Comparison of ENCODE assay signal across 12 cellular contexts in genomic region chr10:18647945-18648344, GRCh38.
"Had no signal": no experiment of that assay in that cellular context is flagged by ENCODE, and none has a peak within 500 bp of the region (broad histone marks: within the 10 kb centered on the region; RNA-seq: fewer than 3 reads in every experiment).

No MANE protein-coding gene starts in this region.

- DNase-seq: activated CD8-positive, alpha-beta T cell treated with anti-CD3 and anti-CD28 coated beads for 36 hours; activated gamma-delta T cell treated with Interleukin-2 at 50 U/mL for 16 hours; foreskin keratinocyte; head of caudate nucleus; mammary epithelial cell; psoas muscle; sigmoid colon; stimulated activated CD4-positive, alpha-beta T cell treated with anti-CD3 and anti-CD28 coated beads, Interleukin-2, amount 100 ng/mL, for 48 hours; stimulated activated naive CD8-positive, alpha-beta T cell treated with anti-CD3 and anti-CD28 coated beads, Interleukin-15, Interleukin-2, amounts not matched to agents 100 U/mL and 50 U/mL, for 24 hours; upper lobe of left lung had no signal

- H3K9me3 Mint-ChIP-seq: activated CD8-positive, alpha-beta T cell treated with anti-CD3 and anti-CD28 coated beads for 36 hours; natural killer cell treated with Interleukin-12 subunit alpha and Interleukin-12 subunit beta and Interleukin-15 and Interleukin-18, amount 100 ng/mL, for 72 hours had no signal

- H3K4me3 ChIP-seq: psoas muscle, sigmoid colon, suprapubic skin, upper lobe of left lung had no signal

- H3K27me3 ChIP-seq: foreskin keratinocyte, sigmoid colon, suprapubic skin, upper lobe of left lung had no signal

- H3K27ac Mint-ChIP-seq: activated CD8-positive, alpha-beta T cell treated with anti-CD3 and anti-CD28 coated beads for 36 hours; natural killer cell treated with Interleukin-12 subunit alpha and Interleukin-12 subunit beta and Interleukin-15 and Interleukin-18, amount 100 ng/mL, for 72 hours had no signal

- ATAC-seq: activated CD8-positive, alpha-beta T cell treated with anti-CD3 and anti-CD28 coated beads for 36 hours; foreskin keratinocyte; natural killer cell treated with Interleukin-12 subunit alpha and Interleukin-12 subunit beta and Interleukin-15 and Interleukin-18, amount 100 ng/mL, for 72 hours; psoas muscle; stimulated activated naive CD8-positive, alpha-beta T cell treated with anti-CD3 and anti-CD28 coated beads, Interleukin-15, Interleukin-2, amounts not matched to agents 100 U/mL and 50 U/mL, for 24 hours had no signal

- H3K9me3 ChIP-seq: psoas muscle, sigmoid colon, suprapubic skin, upper lobe of left lung had no signal

- H3K27ac ChIP-seq: foreskin keratinocyte, psoas muscle, sigmoid colon, suprapubic skin, upper lobe of left lung had no signal

- H3K27me3 Mint-ChIP-seq: activated CD8-positive, alpha-beta T cell treated with anti-CD3 and anti-CD28 coated beads for 36 hours; natural killer cell treated with Interleukin-12 subunit alpha and Interleukin-12 subunit beta and Interleukin-15 and Interleukin-18, amount 100 ng/mL, for 72 hours had no signal

- H3K4me3 Mint-ChIP-seq: natural killer cell treated with Interleukin-12 subunit alpha and Interleukin-12 subunit beta and Interleukin-15 and Interleukin-18, amount 100 ng/mL, for 72 hours had no signal
